ENCODE assay signal across 21 cellular contexts in genomic region chr2:31920968-31921367, GRCh38.
"Had no signal": no experiment of that assay in that cellular context is flagged by ENCODE, and none has a peak within 500 bp of the region (broad histone marks: within the 10 kb centered on the region; RNA-seq: fewer than 3 reads in every experiment).

No MANE protein-coding gene starts in this region.

- ATAC-seq: left colon; left lung; naive thymus-derived CD4-positive, alpha-beta T cell; natural killer cell treated with Interleukin-12 subunit alpha and Interleukin-12 subunit beta and Interleukin-15 and Interleukin-18, amount 100 ng/mL, for 72 hours; sciatic nerve; stimulated activated naive B cell treated with anti-CD40 and anti-IgM and Interleukin-4, amounts not matched to agents 10 μg/mL and 1 μg/mL and 100 μg/mL, for 72 hours; stimulated activated naive CD8-positive, alpha-beta T cell treated with anti-CD3 and anti-CD28 coated beads, Interleukin-15, Interleukin-2, amounts not matched to agents 100 U/mL and 50 U/mL, for 24 hours had no signal

- DNase-seq: hippocampal formation; kidney glomerular epithelial cell; left colon; left lung; mesendoderm; naive thymus-derived CD4-positive, alpha-beta T cell; ovary; stimulated activated CD4-positive, alpha-beta T cell treated with anti-CD3 and anti-CD28 coated beads, Interleukin-12 subunit alpha, Interleukin-12 subunit beta, amount 100 ng/mL, for 4 hours; stimulated activated CD4-positive, alpha-beta T cell treated with anti-CD3 and anti-CD28 coated beads, Interleukin-15, amount 100 ng/mL, for 24 hours; stimulated activated CD4-positive, alpha-beta T cell treated with anti-CD3 and anti-CD28 coated beads, Interleukin-2, amount 100 ng/mL, for 24 hours; stimulated activated CD4-positive, alpha-beta T cell treated with anti-CD3 and anti-CD28 coated beads, Interleukin-4, amount 100 ng/mL, for 1 hour; stimulated activated naive B cell treated with anti-CD40 and anti-IgM and Interleukin-4, amounts not matched to agents 10 μg/mL and 1 μg/mL and 100 μg/mL, for 72 hours; stimulated activated naive CD8-positive, alpha-beta T cell treated with anti-CD3 and anti-CD28 coated beads, Interleukin-15, Interleukin-2, amounts not matched to agents 100 U/mL and 50 U/mL, for 24 hours; stomach; testis; thyroid gland; transverse colon; upper lobe of left lung had no signal

- FAIRE-seq: keratinocyte had no signal
